Comparison of ENCODE assay signal across 23 cellular contexts in genomic region chr1:176576670-176577069, GRCh38.
"Had no signal": no experiment of that assay in that cellular context is flagged by ENCODE, and none has a peak within 500 bp of the region (broad histone marks: within the 10 kb centered on the region; RNA-seq: fewer than 3 reads in every experiment).

No MANE protein-coding gene starts in this region.

- H3K4me1 ChIP-seq: colonic mucosa, esophagus muscularis mucosa, esophagus squamous epithelium, foreskin keratinocyte, gastrocnemius medialis, gastroesophageal sphincter, heart left ventricle, heart right ventricle had no signal

- H3K4me3 ChIP-seq: colonic mucosa, coronary artery, dorsolateral prefrontal cortex, esophagus muscularis mucosa, esophagus squamous epithelium, gastrocnemius medialis, gastroesophageal sphincter, heart left ventricle, heart right ventricle had no signal

- H3K27ac ChIP-seq: colonic mucosa, coronary artery, dorsolateral prefrontal cortex, epithelial cell of prostate, esophagus muscularis mucosa, esophagus squamous epithelium, foreskin keratinocyte, gastrocnemius medialis, gastroesophageal sphincter, heart left ventricle, heart right ventricle had no signal

- H3K36me3 ChIP-seq: colonic mucosa, esophagus muscularis mucosa, esophagus squamous epithelium, gastrocnemius medialis, gastroesophageal sphincter, heart left ventricle, heart right ventricle had no signal

- H3K9me3 ChIP-seq: colonic mucosa, esophagus muscularis mucosa, esophagus squamous epithelium, gastrocnemius medialis, gastroesophageal sphincter, heart left ventricle, heart right ventricle had no signal

- ATAC-seq: effector memory CD8-positive, alpha-beta T cell; esophagus mucosa; foreskin keratinocyte; gastrocnemius medialis; gastroesophageal sphincter; heart left ventricle; heart right ventricle had no signal

- DNase-seq: colonic mucosa; cortex of kidney; dermis blood vessel endothelial cell; dorsolateral prefrontal cortex; effector CD4-positive, alpha-beta T cell; effector CD8-positive, alpha-beta T cell; effector memory CD4-positive, alpha-beta T cell; effector memory CD8-positive, alpha-beta T cell; endodermal cell; erythroblast; esophagus squamous epithelium; foreskin keratinocyte; foreskin melanocyte; gastrocnemius medialis; glutamatergic neuron; head of caudate nucleus; heart left ventricle; heart right ventricle had no signal

- H3K27me3 ChIP-seq: colonic mucosa, dorsolateral prefrontal cortex, esophagus muscularis mucosa, esophagus squamous epithelium, gastrocnemius medialis, heart left ventricle, heart right ventricle had no signal
